ENCODE assay signal across 26 cellular contexts in the genomic region with DNA sequence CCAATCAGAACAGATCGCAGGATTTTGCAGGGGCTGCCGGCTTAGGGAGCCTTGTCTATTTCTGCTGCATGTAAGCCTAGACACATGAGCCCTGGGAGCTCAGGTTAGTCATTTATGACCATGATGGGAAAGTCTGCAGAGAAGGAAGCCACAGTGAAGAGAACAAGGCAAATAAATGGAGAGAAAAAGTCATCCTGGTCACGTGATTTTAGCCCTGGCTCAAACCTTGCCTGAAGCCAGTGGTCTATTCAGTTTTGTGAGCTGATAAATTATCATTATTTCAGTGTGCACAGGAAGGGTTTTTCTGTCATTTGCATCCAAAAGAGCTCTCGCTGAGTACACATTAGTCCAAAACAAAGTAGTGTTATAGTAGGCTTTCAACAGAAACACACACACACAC.
"Had no signal": no experiment of that assay in that cellular context is flagged by ENCODE, and none has a peak within 500 bp of the region (broad histone marks: within the 10 kb centered on the region; RNA-seq: fewer than 3 reads in every experiment).

No MANE protein-coding gene starts in this region.

- H3K9me3 ChIP-seq: MG63, SJSA1 had no signal

- H3K27me3 ChIP-seq: MG63, SJSA1 had no signal

- H3K4me1 ChIP-seq: SJSA1 had no signal

- DNase-seq: Karpas-422, KG1, MG63, NCI-H1092, NCI-H1105 treated with DMSO at 0.1 percent for 48 hours, NCI-H1417 treated with DMSO at 0.1 percent for 48 hours, NCI-H146, NCI-H1694 treated with DMSO at 0.1 percent for 48 hours, NCI-H1930, NCI-H2081, NCI-H2171, NCI-H226, NCI-H446, NCI-H510A, NCI-H524 treated with DMSO at 0.1 percent for 48 hours, NCI-H69, NCI-H774, Right ventricle myocardium superior, RPMI8226, SIG-M5, SW 1271, T-helper 1 cell had no signal

- H3K4me3 ChIP-seq: MG63, SJSA1, SK-N-MC had no signal

- FAIRE-seq: HTR-8/SVneo, RCC 7860 had no signal

- H3K27ac ChIP-seq: SJSA1, SK-N-MC had no signal

- H3K36me3 ChIP-seq: MG63, SJSA1 had no signal
